In the genomic region with DNA sequence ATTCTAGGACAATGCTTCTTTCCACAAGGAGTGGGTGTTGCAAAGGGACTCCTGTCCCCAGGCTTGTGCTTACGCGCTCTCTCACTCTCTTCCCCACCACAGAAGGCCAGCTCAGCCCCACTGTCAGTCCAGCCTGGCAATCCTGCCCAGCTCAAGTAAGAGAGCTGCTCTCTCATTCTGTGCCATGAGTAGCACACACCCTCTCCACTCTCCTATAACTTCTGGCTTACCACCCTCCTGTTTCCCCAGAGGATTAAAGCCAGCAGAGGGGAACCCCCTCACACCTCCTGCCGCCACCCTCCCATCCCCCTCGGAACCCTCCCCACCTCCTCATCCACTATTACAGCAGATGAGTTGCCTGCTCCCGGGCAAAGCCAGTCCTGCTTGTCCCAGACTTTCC, we compare ENCODE assay signal across 19 cellular contexts. TPM values are rescaled to one million over a fixed set of nuclear protein-coding genes. Genes with fewer than 3 reads are reported as not detected.
DNase-seq lines count a peak whose midpoint lies in the region; TF ChIP-seq lines count a peak whose summit lies in the region.
"Had no signal": no experiment of that assay in that cellular context is flagged by ENCODE, and none has a peak within 500 bp of the region (broad histone marks: within the 10 kb centered on the region; RNA-seq: fewer than 3 reads in every experiment).

No MANE protein-coding gene starts in this region.

- no peak for TF ChIP-seq CTCF in GM20000 (IDR thresholded peaks at IDR 0.05; ENCODE audit: extremely low read depth, missing control alignments)
- TF ChIP-seq CTCF in smooth muscle cell (IDR thresholded peaks at IDR 0.05; ENCODE audit: borderline replicate concordance, insufficient read depth, poor library complexity, severe bottlenecking) = no peak

- H4K20me1 ChIP-seq in smooth muscle cell (ENCODE audit: low read depth) = no peaks in the 10 kb centered on the region

- no peak overlapping the region for H3K4me3 ChIP-seq in smooth muscle cell
- H3K4me3 ChIP-seq: adrenal gland, esophagus squamous epithelium, left lung, upper lobe of right lung had no signal

- 50% methylated on average over 5 of the region's 5 CpGs for WGBS in smooth muscle cell (ENCODE audit: low lambda C conversion rate)

- peak overlapping the region; percentile 59 for H3K4me2 ChIP-seq in smooth muscle cell
- H3K4me2 ChIP-seq: KMS-11 had no signal

- peaks cover 8% of the 10 kb centered on the region for H3F3A ChIP-seq in smooth muscle cell (ENCODE audit: low read depth)

- H3K27me3 ChIP-seq in smooth muscle cell (ENCODE audit: low read depth) = no peaks in the 10 kb centered on the region
- H3K27me3 ChIP-seq: adrenal gland, esophagus squamous epithelium, left lung, upper lobe of right lung had no signal

- peak overlapping the region; percentile 86 for H3K27ac ChIP-seq in smooth muscle cell (ENCODE audit: low read depth)
- H3K27ac ChIP-seq: esophagus squamous epithelium, KMS-11, parathyroid adenoma, upper lobe of right lung had no signal

- peaks cover 20% of the 10 kb centered on the region for H3K79me2 ChIP-seq in smooth muscle cell (ENCODE audit: low read depth)

- H2AFZ ChIP-seq in smooth muscle cell (ENCODE audit: low read depth) = no peak overlapping the region
- H2AFZ ChIP-seq: parathyroid adenoma had no signal

- in situ Hi-C loops in SK-MEL-5 (cut with HindIII; ENCODE audit: low pct_unique_long_range_greater_than_20kb, low sequenced_read_pairs) = no loop called here

- peaks cover 37% of the 10 kb centered on the region for H3K4me1 ChIP-seq in smooth muscle cell (ENCODE audit: low read depth)
- H3K4me1 ChIP-seq: parathyroid adenoma had no signal

- DNase-seq in GM20000 (ENCODE audit: low spot score) (peak; percentile 39), SK-MEL-5 (ENCODE audit: low read depth, low spot score) (peak; percentile 49), islet precursor cell (peak; percentile 61), smooth muscle cell (lab: John Stamatoyannopoulos, UW; ENCODE audit: unreplicated experiment) (no peak), Kasumi-1 (lab: John Stamatoyannopoulos, UW) (no peak), EL (no peak)
- DNase-seq in activated naive CD4-positive, alpha-beta T cell (lab: John Stamatoyannopoulos, UW) = no peak
- DNase-seq: activated CD4-positive, alpha-beta T cell treated with anti-CD3 and anti-CD28 coated beads for 4 hours; activated CD8-positive, alpha-beta memory T cell treated with anti-CD3 and anti-CD28 coated beads, Interleukin-2, amount 50 U/mL, for 4 hours; activated effector memory CD4-positive, alpha-beta T cell treated with Interleukin-2 at 50 U/mL for 16 hours; adrenal gland; AML-193; esophagus squamous epithelium; left lung; NCI-H1048; NCI-H2029; upper lobe of right lung had no signal

- H3K9me3 ChIP-seq in smooth muscle cell (replicated peaks; ENCODE audit: low read depth) = no peaks in the 10 kb centered on the region
- H3K9me3 ChIP-seq: adrenal gland, esophagus squamous epithelium, left lung, upper lobe of right lung had no signal

- no peak overlapping the region for H3K9ac ChIP-seq in smooth muscle cell (ENCODE audit: low read depth)
- H3K9ac ChIP-seq: KMS-11, parathyroid adenoma had no signal

- no peaks in the 10 kb centered on the region for H3K36me3 ChIP-seq in smooth muscle cell (ENCODE audit: low read depth)
- H3K36me3 ChIP-seq: esophagus squamous epithelium, upper lobe of right lung had no signal

RNA-seq across cellular contexts. Expression of gene NCKAP5L, which starts 17.1 kb away (rescaled TPM):
- total RNA-seq in SK-MEL-5 (2014; rRNA removed; shearing (Covaris generic)) = 29.2 and 29.6 TPM in 2 replicates
- polyA plus RNA-seq in SK-MEL-5 (2015; cell fraction: cytosol; rRNA removed) = 59.9 and 79.3 TPM in 2 replicates
- 108 and 142 TPM in 2 replicates for polyA plus RNA-seq in SK-MEL-5 (2015; cell fraction: nucleus; rRNA removed)
- total RNA-seq in smooth muscle cell = 20.5 and 24.1 TPM in 2 replicates
- 29.4 and 31.7 TPM in 2 replicates for polyA plus RNA-seq in smooth muscle cell

RNA-seq across cellular contexts. Expression of gene BCDIN3D, which starts 31.8 kb away (rescaled TPM):
- 6.3 and 7.2 TPM in 2 replicates for total RNA-seq in SK-MEL-5 (2014; rRNA removed; shearing (Covaris generic))
- 5.7 and 6.8 TPM in 2 replicates for polyA plus RNA-seq in SK-MEL-5 (2015; cell fraction: cytosol; rRNA removed)
- 5.7 and 6.7 TPM in 2 replicates for polyA plus RNA-seq in SK-MEL-5 (2015; cell fraction: nucleus; rRNA removed)
- total RNA-seq in smooth muscle cell = 2.5 and 3.4 TPM in 2 replicates
- polyA plus RNA-seq in smooth muscle cell = 2.9 and 3.8 TPM in 2 replicates

Comparison
In these comparisons a context has a peak if more than half of its experiments do, and no peak if none do; other contexts are left out.
1. DNase-seq: peak in GM20000 (single experiment), SK-MEL-5 (single experiment) and islet precursor cell (single experiment); none in smooth muscle cell (single experiment), activated naive CD4-positive, alpha-beta T cell (0 of 4), Kasumi-1 (0 of 2) and EL (single experiment).